8 cellular contexts compared by ENCODE assay signal in genomic region chr11:75384438-75385080, GRCh38. TPM values are rescaled to one million over a fixed set of nuclear protein-coding genes. Genes with fewer than 3 reads are reported as not detected.
DNase-seq lines count a peak whose midpoint lies in the region; ATAC-seq, FAIRE-seq and TF ChIP-seq lines count a peak whose summit lies in the region.

No MANE protein-coding gene starts in this region.

- DNase-seq in AG09319 (ENCODE audit: extremely low read depth, low read depth) (peak; percentile 25), H54 (ENCODE audit: insufficient read length, low spot score) (peak; percentile 81), NCI-H748 treated with DMSO at 0.1 percent for 48 hours (lab: John Stamatoyannopoulos, UW) (peak; percentile 52), dedifferentiated amniotic fluid mesenchymal stem cell (ENCODE audit: extremely low spot score) (peak; percentile 56), right lobe of liver (peak; percentile 80 to 84 (median 82))
- peak; percentile 74 to 81 for DNase-seq in activated CD4-positive, alpha-beta T cell treated with anti-CD3 and anti-CD28 coated beads, Interleukin-2, amount 50 U/mL, for 48 hours
- DNase-seq in stimulated activated CD4-positive, alpha-beta T cell treated with anti-CD3 and anti-CD28 coated beads, TNF-alpha, amount 100 ng/mL, for 4 hours (ENCODE audit: low read depth in 3 of 3), result peak; percentile 56 to 62 (median 59)

- 24% methylated on average over 19 of the region's 24 CpGs for whole genome bisulfite sequencing in right lobe of liver (ENCODE audit: insufficient coverage, low coverage, low lambda C conversion rate, missing lambda C conversion rate)

- no peaks in the 10 kb centered on the region for H3K36me3 ChIP-seq in right lobe of liver

- H3K4me3 ChIP-seq in right lobe of liver, result no peak overlapping the region

- peaks cover 0 to 4% (median 0%) of the 10 kb centered on the region in 4 donors for H3K4me1 ChIP-seq in right lobe of liver

- no peak for TF ChIP-seq POLR2A in H54 (IDR thresholded peaks at IDR 0.05; ENCODE audit: low read depth, low read length)
- TF ChIP-seq POLR2A in right lobe of liver (IDR thresholded peaks at IDR 0.05), result no peak

- H3K27ac ChIP-seq in right lobe of liver, result no peak overlapping the region

- TF ChIP-seq CTCF in AG09319 (IDR thresholded peaks at IDR 0.05; ENCODE audit: low read depth, low read length) (peak; percentile 98), right lobe of liver (IDR thresholded peaks at IDR 0.05) (peak; percentile 94 to 98 (median 98))

- no peak for FAIRE-seq in H54 (lab: Jason Lieb, UNC)

- H3K27me3 ChIP-seq in right lobe of liver, result no peaks in the 10 kb centered on the region

- H3K9me3 ChIP-seq in right lobe of liver, result no peaks in the 10 kb centered on the region

- ATAC-seq in right lobe of liver (peak; percentile 88 to 95 (median 92)), GM19397 (IDR thresholded peaks at IDR 0.05; ENCODE audit: unreplicated experiment) (no peak)

- intact Hi-C loops in right lobe of liver (cut with DNase I), result loop anchor here (2.0 to 10.0 kb wide), 4 partner anchors 50 to 107 kb away; no protein-coding TSS in a partner anchor

RNA-seq across cellular contexts. Expression of gene RPS3, which starts 14.8 kb away (rescaled TPM):
- total RNA-seq in right lobe of liver, result 100 to 1,000 TPM; 311 to 560 (median 447) TPM

RNA-seq across cellular contexts. Expression of gene ARRB1, which starts 33.1 kb away (rescaled TPM):
- total RNA-seq in right lobe of liver, result 10 to 100 TPM in 5 of 6 experiments, 1 to 10 TPM in 1; 8.6 to 26.4 (median 24.5) TPM

RNA-seq across cellular contexts. Expression of gene KLHL35, which starts 48.4 kb away (rescaled TPM):
- under 1 TPM in 1 of 6 experiments, not detected in 5; 0.09 TPM for total RNA-seq in right lobe of liver

Comparison
In these comparisons a context has a peak if more than half of its experiments do, and no peak if none do; other contexts are left out.
1. DNase-seq: peak in every context shown above with its lines; median percentile 82 in right lobe of liver; 81 in H54; 78 in activated CD4-positive, alpha-beta T cell treated with anti-CD3 and anti-CD28 coated beads, Interleukin-2, amount 50 U/mL, for 48 hours; 59 in stimulated activated CD4-positive, alpha-beta T cell treated with anti-CD3 and anti-CD28 coated beads, TNF-alpha, amount 100 ng/mL, for 4 hours; 56 in dedifferentiated amniotic fluid mesenchymal stem cell; 52 in NCI-H748 treated with DMSO at 0.1 percent for 48 hours; 25 in AG09319.